1 cellular context compared by ENCODE assay signal in genomic region chr13:23776698-23777570, GRCh38.
TF ChIP-seq lines count a peak whose summit lies in the region.

No MANE protein-coding gene starts in this region.

TF ChIP-seq in GM12878, 131 proteins besides CTCF, POLR2A, EP300 and RAD21 (continued from another document):
- TF ChIP-seq HSF1 (IDR thresholded peaks at IDR 0.05; ENCODE audit: low read depth, low read length) (no peak), BRCA1 (IDR thresholded peaks at IDR 0.05; ENCODE audit: low read depth, low read length) (no peak), ZNF687 (IDR thresholded peaks at IDR 0.05) (0 out of 2 replicates have a peak, but pooled peaks have one; percentile 51), BHLHE40 (IDR thresholded peaks at IDR 0.05; ENCODE audit: borderline replicate concordance in 1 of 2, low read depth in 2 of 2, low read length in 1 of 2) (peak in 1 of 2 experiments; percentile 34; a peak in 1 of 4 replicates), IRF3 (IDR thresholded peaks at IDR 0.05) (no peak), TCF3 (IDR thresholded peaks at IDR 0.05; ENCODE audit: borderline replicate concordance, insufficient read depth, low read depth, low read length) (no peak), RUNX3 (IDR thresholded peaks at IDR 0.05; ENCODE audit: low read length) (peak; percentile 86), ZNF207 (IDR thresholded peaks at IDR 0.05; ENCODE audit: borderline replicate concordance) (no peak), ATF2 (IDR thresholded peaks at IDR 0.05; ENCODE audit: low read length) (peak; percentile 41; the same call in 1 of the 2 replicates), BMI1 (IDR thresholded peaks at IDR 0.05; ENCODE audit: borderline replicate concordance) (no peak), PAX5 (IDR thresholded peaks at IDR 0.05; ENCODE audit: borderline replicate concordance, low read depth, low read length) (0 out of 2 replicates have a peak, but pooled peaks have one; percentile 15), EZH2 (IDR thresholded peaks at IDR 0.05; ENCODE audit: borderline replicate concordance, control insufficient read depth, low read depth, low read length) (no peak), CREB1 (IDR thresholded peaks at IDR 0.05; ENCODE audit: low read depth) (0 out of 2 replicates have a peak, but pooled peaks have one; percentile 25), CHD2 (IDR thresholded peaks at IDR 0.05; ENCODE audit: borderline replicate concordance, low read depth, low read length) (peak; percentile 37; the same call in 1 of the 2 replicates), DPF2 (IDR thresholded peaks at IDR 0.05) (peak; percentile 78; the same call in 1 of the 2 replicates), SREBF1 (IDR thresholded peaks at IDR 0.05; ENCODE audit: low read length) (0 out of 2 replicates have a peak, but pooled peaks have one; percentile 21), GABPA (IDR thresholded peaks at IDR 0.05; ENCODE audit: low read depth) (no peak), BCL3 (IDR thresholded peaks at IDR 0.05; ENCODE audit: borderline replicate concordance, insufficient read depth, low read depth, low read length, poor library complexity, severe bottlenecking) (no peak), MLLT1 (IDR thresholded peaks at IDR 0.05) (no peak), SP1 (IDR thresholded peaks at IDR 0.05; ENCODE audit: low read depth, low read length) (no peak), RFX5 (IDR thresholded peaks at IDR 0.05; ENCODE audit: low read depth, low read length) (no peak), IKZF1 (conservative IDR thresholded peaks at IDR 0.05) (peak; percentile 51; the same call in 1 of the 2 replicates), MYB (IDR thresholded peaks at IDR 0.05; ENCODE audit: borderline replicate concordance, low read depth, low read length) (no peak), NR2C2 (IDR thresholded peaks at IDR 0.05; ENCODE audit: borderline replicate concordance, control insufficient read depth, insufficient read length, low read depth) (no peak), CEBPB (IDR thresholded peaks at IDR 0.05; ENCODE audit: borderline replicate concordance in 1 of 2, low read depth in 2 of 2, low read length in 2 of 2) (0 out of 4 replicates have a peak, but pooled peaks of 1 of the 2 experiments have one; percentile 14), MAX (IDR thresholded peaks at IDR 0.05; ENCODE audit: low read depth, low read length) (no peak), RAD51 (IDR thresholded peaks at IDR 0.05) (no peak; the same call in 1 of the 2 replicates), REST (IDR thresholded peaks at IDR 0.05; ENCODE audit: low read depth, low read length) (no peak), ZBTB33 (IDR thresholded peaks at IDR 0.05) (no peak), SMAD1 (IDR thresholded peaks at IDR 0.05; ENCODE audit: low read depth, partially characterized antibody) (no peak), GATAD2B (conservative IDR thresholded peaks at IDR 0.05; ENCODE audit: low read depth) (no peak), CBX3 (IDR thresholded peaks at IDR 0.05; ENCODE audit: borderline replicate concordance, low read depth) (no peak), ZBTB4 (CRISPR knock-in tag; IDR thresholded peaks at IDR 0.05) (no peak), CREM (IDR thresholded peaks at IDR 0.05; ENCODE audit: low read depth) (peak; percentile 40; the same call in 1 of the 2 replicates)
TF ChIP-seq in GM12878: peak in this region for 37.
